Comparison of ENCODE assay signal across 1 cellular context in genomic region chr21:45529785-45530422, GRCh38.
A peak's percentile ranks its signal among the peaks of the same experiment; 100 is the strongest.
TF ChIP-seq lines count a peak whose summit lies in the region.

No MANE protein-coding gene starts in this region.

TF ChIP-seq in HEK293, 187 proteins besides CTCF, POLR2A, EP300 and RAD21:
- no peak; the same call in 1 of the 2 replicates for TF ChIP-seq BCL6B (tag by site-specific recombination; IDR thresholded peaks at IDR 0.05)
- TF ChIP-seq ZBTB8A (tag by site-specific recombination; IDR thresholded peaks at IDR 0.05), result no peak
- TF ChIP-seq ZNF148 (tag by site-specific recombination; IDR thresholded peaks at IDR 0.05; ENCODE audit: borderline replicate concordance), result peak; percentile 70
- no peak for TF ChIP-seq ZNF513 (tag by site-specific recombination; IDR thresholded peaks at IDR 0.05)
- no peak for TF ChIP-seq ZSCAN30 (tag by site-specific recombination; IDR thresholded peaks at IDR 0.05)
- TF ChIP-seq ZNF133 (tag by site-specific recombination; IDR thresholded peaks at IDR 0.05), result no peak
- no peak for TF ChIP-seq SCRT1 (tag by site-specific recombination; IDR thresholded peaks at IDR 0.05; ENCODE audit: borderline replicate concordance)
- 0 out of 2 replicates have a peak, but pooled peaks have one; percentile 17 for TF ChIP-seq ZNF776 (tag by site-specific recombination; IDR thresholded peaks at IDR 0.05; ENCODE audit: borderline replicate concordance)
- no peak for TF ChIP-seq ZNF274 (IDR thresholded peaks at IDR 0.05; ENCODE audit: low read length)
- TF ChIP-seq ZNF274 (tag by site-specific recombination; IDR thresholded peaks at IDR 0.05; ENCODE audit: borderline replicate concordance), result peak; percentile 39; the same call in 1 of the 2 replicates
- no peak for TF ChIP-seq ZNF501 (tag by site-specific recombination; IDR thresholded peaks at IDR 0.05)
- TF ChIP-seq ZNF792 (tag by site-specific recombination; IDR thresholded peaks at IDR 0.05), result no peak
- TF ChIP-seq ZNF670 (tag by site-specific recombination; IDR thresholded peaks at IDR 0.05; ENCODE audit: low read depth), result no peak
- 0 out of 2 replicates have a peak, but pooled peaks have one; percentile 5 for TF ChIP-seq ZNF707 (tag by site-specific recombination; IDR thresholded peaks at IDR 0.05)
- peak; percentile 52; the same call in 1 of the 2 replicates for TF ChIP-seq ZNF311 (tag by site-specific recombination; IDR thresholded peaks at IDR 0.05; ENCODE audit: borderline replicate concordance)
- 0 out of 2 replicates have a peak, but pooled peaks have one; percentile 28 for TF ChIP-seq ZBTB20 (tag by site-specific recombination; IDR thresholded peaks at IDR 0.05)
- no peak for TF ChIP-seq ZNF677 (tag by site-specific recombination; IDR thresholded peaks at IDR 0.05)
- TF ChIP-seq ZNF169 (tag by site-specific recombination; IDR thresholded peaks at IDR 0.05), result no peak
- no peak; the same call in 1 of the 2 replicates for TF ChIP-seq ZNF768 (tag by site-specific recombination; IDR thresholded peaks at IDR 0.05)
- no peak for TF ChIP-seq ZNF571 (tag by site-specific recombination; IDR thresholded peaks at IDR 0.05)
- TF ChIP-seq ZNF48 (tag by site-specific recombination; IDR thresholded peaks at IDR 0.05), result peak; percentile 39; the same call in 1 of the 2 replicates
- no peak for TF ChIP-seq OVOL3 (tag by site-specific recombination; IDR thresholded peaks at IDR 0.05)
- TF ChIP-seq GLI2 (tag by site-specific recombination; IDR thresholded peaks at IDR 0.05; ENCODE audit: borderline replicate concordance, low read depth), result no peak
- TF ChIP-seq ZBTB11 (tag by site-specific recombination; conservative IDR thresholded peaks at IDR 0.05; ENCODE audit: low read depth), result no peak
- no peak for TF ChIP-seq YY1 (tag by site-specific recombination; IDR thresholded peaks at IDR 0.05)
- TF ChIP-seq ZNF175 (tag by site-specific recombination; IDR thresholded peaks at IDR 0.05), result no peak
- TF ChIP-seq AEBP2 (tag by site-specific recombination; IDR thresholded peaks at IDR 0.05; ENCODE audit: borderline replicate concordance), result no peak
- no peak for TF ChIP-seq KLF16 (tag by site-specific recombination; IDR thresholded peaks at IDR 0.05)
- peak; percentile 93 for TF ChIP-seq ZNF18 (tag by site-specific recombination; IDR thresholded peaks at IDR 0.05)
- TF ChIP-seq ZIC2 (tag by site-specific recombination; IDR thresholded peaks at IDR 0.05), result 0 out of 2 replicates have a peak, but pooled peaks have one; percentile 6
- no peak for TF ChIP-seq ZNF132 (tag by site-specific recombination; IDR thresholded peaks at IDR 0.05; ENCODE audit: borderline replicate concordance)
- no peak for TF ChIP-seq ZNF623 (tag by site-specific recombination; IDR thresholded peaks at IDR 0.05)
- no peak for TF ChIP-seq ZNF654 (tag by site-specific recombination; IDR thresholded peaks at IDR 0.05; ENCODE audit: low read depth)
- TF ChIP-seq ZNF391 (tag by site-specific recombination; IDR thresholded peaks at IDR 0.05; ENCODE audit: borderline replicate concordance, low read depth), result no peak
- no peak for TF ChIP-seq KLF7 (tag by site-specific recombination; IDR thresholded peaks at IDR 0.05; ENCODE audit: borderline replicate concordance)
- no peak for TF ChIP-seq ZFP69B (tag by site-specific recombination; IDR thresholded peaks at IDR 0.05)
- TF ChIP-seq ZNF473 (tag by site-specific recombination; IDR thresholded peaks at IDR 0.05), result peak; percentile 64; the same call in 1 of the 2 replicates
- no peak for TF ChIP-seq ZNF658 (tag by site-specific recombination; IDR thresholded peaks at IDR 0.05)
- peak; percentile 30; the same call in 1 of the 2 replicates for TF ChIP-seq ZNF521 (tag by site-specific recombination; IDR thresholded peaks at IDR 0.05)
- no peak for TF ChIP-seq ZNF488 (tag by site-specific recombination; IDR thresholded peaks at IDR 0.05)
- no peak for TF ChIP-seq INSM2 (tag by site-specific recombination; IDR thresholded peaks at IDR 0.05)
